Comparison of ENCODE assay signal across 2 cellular contexts in the genomic region with DNA sequence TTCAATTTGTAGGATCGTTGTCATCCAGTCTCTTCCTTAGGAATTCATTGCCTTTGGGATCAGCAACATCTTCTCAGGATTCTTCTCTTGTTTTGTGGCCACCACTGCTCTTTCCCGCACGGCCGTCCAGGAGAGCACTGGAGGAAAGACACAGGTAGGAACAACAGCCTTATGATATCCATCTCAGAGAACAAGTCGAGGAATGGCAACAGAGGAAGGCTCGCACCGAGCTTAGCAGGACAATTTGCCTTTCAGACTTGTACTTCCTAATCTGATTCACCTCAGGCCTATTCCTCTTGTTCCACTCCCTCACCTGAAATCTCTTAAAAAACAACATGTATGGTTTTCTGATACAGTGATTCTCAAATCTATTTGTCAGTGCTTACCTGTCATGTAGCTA.
TF ChIP-seq lines count a peak whose summit lies in the region.

No MANE protein-coding gene starts in this region.

TF ChIP-seq in H1, 55 proteins besides CTCF, POLR2A, EP300 and RAD21 (continued from another document):
- TF ChIP-seq ZNF274 (IDR thresholded peaks at IDR 0.05; ENCODE audit: borderline replicate concordance, extremely low read depth, low read length) (no peak), TEAD4 (IDR thresholded peaks at IDR 0.05; ENCODE audit: low read depth, low read length) (no peak), HDAC6 (IDR thresholded peaks at IDR 0.05; ENCODE audit: low read depth, low read length) (no peak), SIX5 (IDR thresholded peaks at IDR 0.05; ENCODE audit: low read depth, low read length) (no peak), KDM5A (IDR thresholded peaks at IDR 0.05; ENCODE audit: low read length) (no peak), TAF1 (IDR thresholded peaks at IDR 0.05; ENCODE audit: low read depth, low read length) (no peak), GABPA (IDR thresholded peaks at IDR 0.05; ENCODE audit: borderline replicate concordance, insufficient read depth, low read length) (no peak), YY1 (IDR thresholded peaks at IDR 0.05; ENCODE audit: low read depth, low read length) (no peak)
- TF ChIP-seq, protein P1, sequence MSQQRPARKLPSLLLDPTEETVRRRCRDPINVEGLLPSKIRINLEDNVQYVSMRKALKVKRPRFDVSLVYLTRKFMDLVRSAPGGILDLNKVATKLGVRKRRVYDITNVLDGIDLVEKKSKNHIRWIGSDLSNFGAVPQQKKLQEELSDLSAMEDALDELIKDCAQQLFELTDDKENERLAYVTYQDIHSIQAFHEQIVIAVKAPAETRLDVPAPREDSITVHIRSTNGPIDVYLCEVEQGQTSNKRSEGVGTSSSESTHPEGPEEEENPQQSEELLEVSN (IDR thresholded peaks at IDR 0.05): no peak

TF ChIP-seq in SK-N-SH treated with all-trans-retinoic acid at 6 μM for 48 hours, 23 proteins besides CTCF, POLR2A, EP300 and RAD21 (continued from another document):
- TF ChIP-seq TCF4 (CRISPR knock-in tag; IDR thresholded peaks at IDR 0.05; ENCODE audit: borderline replicate concordance) (no peak), ARNTL (CRISPR knock-in tag; IDR thresholded peaks at IDR 0.05; ENCODE audit: borderline replicate concordance, low read depth) (no peak), GLIS3 (CRISPR knock-in tag; IDR thresholded peaks at IDR 0.05) (no peak), ESRRG (CRISPR knock-in tag; IDR thresholded peaks at IDR 0.05) (no peak), ZC3H10 (CRISPR knock-in tag; IDR thresholded peaks at IDR 0.05) (no peak), CSDC2 (CRISPR knock-in tag; IDR thresholded peaks at IDR 0.05) (no peak), SNAI2 (CRISPR knock-in tag; IDR thresholded peaks at IDR 0.05) (no peak), RARB (CRISPR knock-in tag; IDR thresholded peaks at IDR 0.05) (no peak), TOX (CRISPR knock-in tag; IDR thresholded peaks at IDR 0.05; ENCODE audit: borderline replicate concordance) (no peak), ZNF8 (CRISPR knock-in tag; IDR thresholded peaks at IDR 0.05) (no peak), OSR1 (CRISPR knock-in tag; IDR thresholded peaks at IDR 0.05) (no peak)
- TF ChIP-seq, protein P2, sequence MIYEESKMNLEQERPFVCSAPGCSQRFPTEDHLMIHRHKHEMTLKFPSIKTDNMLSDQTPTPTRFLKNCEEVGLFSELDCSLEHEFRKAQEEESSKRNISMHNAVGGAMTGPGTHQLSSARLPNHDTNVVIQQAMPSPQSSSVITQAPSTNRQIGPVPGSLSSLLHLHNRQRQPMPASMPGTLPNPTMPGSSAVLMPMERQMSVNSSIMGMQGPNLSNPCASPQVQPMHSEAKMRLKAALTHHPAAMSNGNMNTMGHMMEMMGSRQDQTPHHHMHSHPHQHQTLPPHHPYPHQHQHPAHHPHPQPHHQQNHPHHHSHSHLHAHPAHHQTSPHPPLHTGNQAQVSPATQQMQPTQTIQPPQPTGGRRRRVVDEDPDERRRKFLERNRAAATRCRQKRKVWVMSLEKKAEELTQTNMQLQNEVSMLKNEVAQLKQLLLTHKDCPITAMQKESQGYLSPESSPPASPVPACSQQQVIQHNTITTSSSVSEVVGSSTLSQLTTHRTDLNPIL (CRISPR knock-in tag; IDR thresholded peaks at IDR 0.05; ENCODE audit: low read depth): no peak
- TF ChIP-seq, protein P3, sequence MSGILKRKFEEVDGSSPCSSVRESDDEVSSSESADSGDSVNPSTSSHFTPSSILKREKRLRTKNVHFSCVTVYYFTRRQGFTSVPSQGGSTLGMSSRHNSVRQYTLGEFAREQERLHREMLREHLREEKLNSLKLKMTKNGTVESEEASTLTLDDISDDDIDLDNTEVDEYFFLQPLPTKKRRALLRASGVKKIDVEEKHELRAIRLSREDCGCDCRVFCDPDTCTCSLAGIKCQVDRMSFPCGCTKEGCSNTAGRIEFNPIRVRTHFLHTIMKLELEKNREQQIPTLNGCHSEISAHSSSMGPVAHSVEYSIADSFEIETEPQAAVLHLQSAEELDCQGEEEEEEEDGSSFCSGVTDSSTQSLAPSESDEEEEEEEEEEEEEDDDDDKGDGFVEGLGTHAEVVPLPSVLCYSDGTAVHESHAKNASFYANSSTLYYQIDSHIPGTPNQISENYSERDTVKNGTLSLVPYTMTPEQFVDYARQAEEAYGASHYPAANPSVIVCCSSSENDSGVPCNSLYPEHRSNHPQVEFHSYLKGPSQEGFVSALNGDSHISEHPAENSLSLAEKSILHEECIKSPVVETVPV (CRISPR knock-in tag; IDR thresholded peaks at IDR 0.05): no peak
- TF ChIP-seq, protein P4, sequence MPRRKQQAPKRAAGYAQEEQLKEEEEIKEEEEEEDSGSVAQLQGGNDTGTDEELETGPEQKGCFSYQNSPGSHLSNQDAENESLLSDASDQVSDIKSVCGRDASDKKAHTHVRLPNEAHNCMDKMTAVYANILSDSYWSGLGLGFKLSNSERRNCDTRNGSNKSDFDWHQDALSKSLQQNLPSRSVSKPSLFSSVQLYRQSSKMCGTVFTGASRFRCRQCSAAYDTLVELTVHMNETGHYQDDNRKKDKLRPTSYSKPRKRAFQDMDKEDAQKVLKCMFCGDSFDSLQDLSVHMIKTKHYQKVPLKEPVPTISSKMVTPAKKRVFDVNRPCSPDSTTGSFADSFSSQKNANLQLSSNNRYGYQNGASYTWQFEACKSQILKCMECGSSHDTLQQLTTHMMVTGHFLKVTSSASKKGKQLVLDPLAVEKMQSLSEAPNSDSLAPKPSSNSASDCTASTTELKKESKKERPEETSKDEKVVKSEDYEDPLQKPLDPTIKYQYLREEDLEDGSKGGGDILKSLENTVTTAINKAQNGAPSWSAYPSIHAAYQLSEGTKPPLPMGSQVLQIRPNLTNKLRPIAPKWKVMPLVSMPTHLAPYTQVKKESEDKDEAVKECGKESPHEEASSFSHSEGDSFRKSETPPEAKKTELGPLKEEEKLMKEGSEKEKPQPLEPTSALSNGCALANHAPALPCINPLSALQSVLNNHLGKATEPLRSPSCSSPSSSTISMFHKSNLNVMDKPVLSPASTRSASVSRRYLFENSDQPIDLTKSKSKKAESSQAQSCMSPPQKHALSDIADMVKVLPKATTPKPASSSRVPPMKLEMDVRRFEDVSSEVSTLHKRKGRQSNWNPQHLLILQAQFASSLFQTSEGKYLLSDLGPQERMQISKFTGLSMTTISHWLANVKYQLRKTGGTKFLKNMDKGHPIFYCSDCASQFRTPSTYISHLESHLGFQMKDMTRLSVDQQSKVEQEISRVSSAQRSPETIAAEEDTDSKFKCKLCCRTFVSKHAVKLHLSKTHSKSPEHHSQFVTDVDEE (CRISPR knock-in tag; IDR thresholded peaks at IDR 0.05): no peak
- TF ChIP-seq, protein P5, sequence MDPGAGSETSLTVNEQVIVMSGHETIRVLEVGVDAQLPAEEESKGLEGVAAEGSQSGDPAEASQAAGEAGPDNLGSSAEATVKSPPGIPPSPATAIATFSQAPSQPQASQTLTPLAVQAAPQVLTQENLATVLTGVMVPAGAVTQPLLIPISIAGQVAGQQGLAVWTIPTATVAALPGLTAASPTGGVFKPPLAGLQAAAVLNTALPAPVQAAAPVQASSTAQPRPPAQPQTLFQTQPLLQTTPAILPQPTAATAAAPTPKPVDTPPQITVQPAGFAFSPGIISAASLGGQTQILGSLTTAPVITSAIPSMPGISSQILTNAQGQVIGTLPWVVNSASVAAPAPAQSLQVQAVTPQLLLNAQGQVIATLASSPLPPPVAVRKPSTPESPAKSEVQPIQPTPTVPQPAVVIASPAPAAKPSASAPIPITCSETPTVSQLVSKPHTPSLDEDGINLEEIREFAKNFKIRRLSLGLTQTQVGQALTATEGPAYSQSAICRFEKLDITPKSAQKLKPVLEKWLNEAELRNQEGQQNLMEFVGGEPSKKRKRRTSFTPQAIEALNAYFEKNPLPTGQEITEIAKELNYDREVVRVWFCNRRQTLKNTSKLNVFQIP (CRISPR knock-in tag; IDR thresholded peaks at IDR 0.05; ENCODE audit: borderline replicate concordance, low read depth): no peak
